Comparison of ENCODE assay signal across 26 cellular contexts in genomic region chr1:154816937-154817336, GRCh38.
"Had no signal": no experiment of that assay in that cellular context is flagged by ENCODE, and none has a peak within 500 bp of the region (broad histone marks: within the 10 kb centered on the region; RNA-seq: fewer than 3 reads in every experiment).

No MANE protein-coding gene starts in this region.

- H3K4me3 Mint-ChIP-seq: immature natural killer cell; memory B cell; naive thymus-derived CD4-positive, alpha-beta T cell; natural killer cell treated with Interleukin-12 subunit alpha and Interleukin-12 subunit beta and Interleukin-15 and Interleukin-18, amount 100 ng/mL, for 72 hours; stimulated activated naive B cell treated with anti-CD40 and anti-IgM and Interleukin-4, amounts not matched to agents 10 μg/mL and 1 μg/mL and 100 μg/mL, for 72 hours had no signal

- H3K9me3 Mint-ChIP-seq: immature natural killer cell; memory B cell; naive thymus-derived CD4-positive, alpha-beta T cell; natural killer cell treated with Interleukin-12 subunit alpha and Interleukin-12 subunit beta and Interleukin-15 and Interleukin-18, amount 100 ng/mL, for 72 hours; stimulated activated naive B cell treated with anti-CD40 and anti-IgM and Interleukin-4, amounts not matched to agents 10 μg/mL and 1 μg/mL and 100 μg/mL, for 72 hours had no signal

- H3K36me3 Mint-ChIP-seq: immature natural killer cell; memory B cell; naive thymus-derived CD4-positive, alpha-beta T cell; natural killer cell treated with Interleukin-12 subunit alpha and Interleukin-12 subunit beta and Interleukin-15 and Interleukin-18, amount 100 ng/mL, for 72 hours; stimulated activated naive B cell treated with anti-CD40 and anti-IgM and Interleukin-4, amounts not matched to agents 10 μg/mL and 1 μg/mL and 100 μg/mL, for 72 hours had no signal

- H3K4me2 ChIP-seq: smooth muscle cell had no signal

- H3K4me1 ChIP-seq: right lobe of liver had no signal

- ATAC-seq: mucosa of descending colon; naive thymus-derived CD4-positive, alpha-beta T cell; natural killer cell treated with Interleukin-12 subunit alpha and Interleukin-12 subunit beta and Interleukin-15 and Interleukin-18, amount 100 ng/mL, for 72 hours; right lobe of liver; stimulated activated naive B cell treated with anti-CD40 and anti-IgM and Interleukin-4, amounts not matched to agents 10 μg/mL and 1 μg/mL and 100 μg/mL, for 72 hours; stimulated activated naive CD8-positive, alpha-beta T cell treated with anti-CD3 and anti-CD28 coated beads, Interleukin-15, Interleukin-2, amounts not matched to agents 100 U/mL and 50 U/mL, for 24 hours had no signal

- H3K9me3 ChIP-seq: left ventricle myocardium inferior, mucosa of descending colon, ovary, right atrium auricular region, right lobe of liver, stomach, testis, thyroid gland, uterus had no signal

- H3K27me3 ChIP-seq: ovary, right atrium auricular region, right lobe of liver, testis, thyroid gland, uterus had no signal

- H3K27me3 Mint-ChIP-seq: natural killer cell treated with Interleukin-12 subunit alpha and Interleukin-12 subunit beta and Interleukin-15 and Interleukin-18, amount 100 ng/mL, for 72 hours had no signal

- H3K27ac ChIP-seq: left ventricle myocardium inferior, ovary, right atrium auricular region, right lobe of liver, stomach, testis, thyroid gland, uterus had no signal

- H3K36me3 ChIP-seq: left ventricle myocardium inferior, ovary, right atrium auricular region, right lobe of liver, stomach, thyroid gland, uterus had no signal

- H3K27ac Mint-ChIP-seq: immature natural killer cell; memory B cell; naive thymus-derived CD4-positive, alpha-beta T cell; natural killer cell treated with Interleukin-12 subunit alpha and Interleukin-12 subunit beta and Interleukin-15 and Interleukin-18, amount 100 ng/mL, for 72 hours; progenitor cell of endocrine pancreas; stimulated activated naive B cell treated with anti-CD40 and anti-IgM and Interleukin-4, amounts not matched to agents 10 μg/mL and 1 μg/mL and 100 μg/mL, for 72 hours had no signal

- H3K4me3 ChIP-seq: left ventricle myocardium inferior, lung, mucosa of descending colon, ovary, right atrium auricular region, right lobe of liver, smooth muscle cell, stomach, testis, thyroid gland, uterus had no signal

- DNase-seq: hypothalamus; immature natural killer cell; islet precursor cell; left ventricle myocardium inferior; midbrain; mucosa of descending colon; naive thymus-derived CD4-positive, alpha-beta T cell; ovary; right lobe of liver; stimulated activated CD4-positive, alpha-beta T cell treated with anti-CD3 and anti-CD28 coated beads, Interleukin-1b, Interleukin-23, amount 100 ng/mL, for 48 hours; stimulated activated CD4-positive, alpha-beta T cell treated with anti-CD3 and anti-CD28 coated beads, Interleukin-2, amount 100 ng/mL, for 48 hours; stimulated activated CD4-positive, alpha-beta T cell treated with anti-CD3 and anti-CD28 coated beads, Interleukin-4, amount 100 ng/mL, for 4 hours; stimulated activated CD8-positive, alpha-beta memory T cell treated with anti-CD3 and anti-CD28 coated beads, Interleukin-4, amount 100 ng/mL, for 48 hours; stimulated activated naive B cell treated with anti-CD40 and anti-IgM and Interleukin-4, amounts not matched to agents 10 μg/mL and 1 μg/mL and 100 μg/mL, for 72 hours; stimulated activated naive CD8-positive, alpha-beta T cell treated with anti-CD3 and anti-CD28 coated beads, Interleukin-15, Interleukin-2, amounts not matched to agents 100 U/mL and 50 U/mL, for 24 hours; stomach; testis; thyroid gland; trophoblast cell; uterus had no signal
